In genomic region chr10:14954001-14954770, GRCh38 we compare ENCODE assay signal across 8 cellular contexts. TPM values are rescaled to one million over a fixed set of nuclear protein-coding genes. Genes with fewer than 3 reads are reported as not detected.
A peak's percentile ranks its signal among the peaks of the same experiment; 100 is the strongest.
DNase-seq lines count a peak whose midpoint lies in the region; ATAC-seq, FAIRE-seq and TF ChIP-seq lines count a peak whose summit lies in the region.

DCLRE1C (minus strand) TSS chr10:14954096; CDS start chr10:14954010, 86 bp downstream.

- CTCF ChIA-PET in WTC11 (lab: Charles Lee), result interaction anchor here (0.6 to 2.0 kb wide), 7 partner anchors 27 to 640 kb away, joined by 3 to 10 read pairs (median 5); partner anchors contain the start of genes CDNF, HSPA14, MSANTD7 and SUV39H2

- H3K27ac Mint-ChIP-seq in WTC11 (peak within 1 kb of the TSS; percentile 87), immature natural killer cell (peak within 1 kb of the TSS; percentile 94 to 98 (median 96))

- H3K9ac ChIP-seq in smooth muscle cell (ENCODE audit: low read depth), result peak within 1 kb of the TSS; percentile 23

- H3K27ac ChIP-seq in smooth muscle cell (ENCODE audit: low read depth), result peak within 1 kb of the TSS; percentile 56

- H3K4me3 ChIP-seq in AG09309 (ENCODE audit: control insufficient read depth, low read depth, low read length) (peak within 1 kb of the TSS; percentile 64), bronchial epithelial cell (ENCODE audit: low read depth, low read length) (peak within 1 kb of the TSS; percentile 74), smooth muscle cell (peak within 1 kb of the TSS; percentile 64)

- H3K36me3 Mint-ChIP-seq in WTC11 (no peaks in the 10 kb centered on the region), immature natural killer cell (peaks cover 0 to 3% (median 0%) of the 10 kb centered on the region in 3 donors)

- under 1% methylated on average over 45 of the region's 45 CpGs for WGBS in smooth muscle cell (ENCODE audit: low lambda C conversion rate)

- H2AFZ ChIP-seq in smooth muscle cell (ENCODE audit: low read depth), result peak within 1 kb of the TSS; percentile 87

- H3K9me3 ChIP-seq in smooth muscle cell (replicated peaks; ENCODE audit: low read depth), result no peaks in the 10 kb centered on the region

- peaks cover 11% of the 10 kb centered on the region for H3K79me2 ChIP-seq in smooth muscle cell (ENCODE audit: low read depth)

- FAIRE-seq in bronchial epithelial cell (lab: Jason Lieb, UNC), result no peak

- peak within 1 kb of the TSS; percentile 90 for H3K4me2 ChIP-seq in smooth muscle cell

- ATAC-seq in GM19023 (IDR thresholded peaks at IDR 0.05; ENCODE audit: unreplicated experiment) (peak; percentile 78), HG03196 (IDR thresholded peaks at IDR 0.05; ENCODE audit: unreplicated experiment) (peak; percentile 73), WTC11 (peak; percentile 90)

- no peaks in the 10 kb centered on the region for H3F3A ChIP-seq in smooth muscle cell (ENCODE audit: low read depth)

- H3K4me3 Mint-ChIP-seq in WTC11 (peak within 1 kb of the TSS; percentile 80), immature natural killer cell (peak within 1 kb of the TSS; percentile 92 to 97 (median 92))

- H3K27me3 Mint-ChIP-seq in WTC11 (ENCODE audit: low read depth), result peaks cover 70% of the 10 kb centered on the region
- peaks cover 7 to 12% (median 9%) of the 10 kb centered on the region in 3 donors for H3K27me3 Mint-ChIP-seq in immature natural killer cell (ENCODE audit: low read depth in 3 of 3)

- peak; percentile 46 for DNase-seq in AG09309 (ENCODE audit: low read depth)
- DNase-seq in NCI-H226, result peak; percentile 92
- peak; percentile 85 for DNase-seq in WTC11 (ENCODE audit: low spot score)
- DNase-seq in bronchial epithelial cell (ENCODE audit: low read depth), result peak; percentile 94
- peak; percentile 89 to 90 (median 90) for DNase-seq in immature natural killer cell
- DNase-seq in smooth muscle cell (lab: John Stamatoyannopoulos, UW; ENCODE audit: unreplicated experiment), result peak; percentile 69

- no peak for TF ChIP-seq CTCF in AG09309 (IDR thresholded peaks at IDR 0.05; ENCODE audit: control insufficient read depth, insufficient read depth, low read depth, low read length, missing control alignments)
- no peak for TF ChIP-seq CTCF in WTC11 (IDR thresholded peaks at IDR 0.05)
- TF ChIP-seq CTCF in bronchial epithelial cell (IDR thresholded peaks at IDR 0.05; ENCODE audit: insufficient read depth, low read length, severe bottlenecking), result no peak
- TF ChIP-seq CTCF in smooth muscle cell (IDR thresholded peaks at IDR 0.05; ENCODE audit: borderline replicate concordance, insufficient read depth, poor library complexity, severe bottlenecking), result no peak

- peaks cover 8% of the 10 kb centered on the region for H4K20me1 ChIP-seq in smooth muscle cell (ENCODE audit: low read depth)

- H3K9me3 Mint-ChIP-seq in WTC11 (peaks cover 3% of the 10 kb centered on the region; the same call in 1 of the 2 replicates), immature natural killer cell (no peaks in the 10 kb centered on the region)

- no peaks in the 10 kb centered on the region for H3K27me3 ChIP-seq in bronchial epithelial cell (ENCODE audit: control insufficient read depth, insufficient read depth, low read length)
- H3K27me3 ChIP-seq in smooth muscle cell (ENCODE audit: low read depth), result no peaks in the 10 kb centered on the region

- H3K36me3 ChIP-seq in bronchial epithelial cell (ENCODE audit: control insufficient read depth, insufficient read depth, low read length) (no peaks in the 10 kb centered on the region), smooth muscle cell (ENCODE audit: low read depth) (no peaks in the 10 kb centered on the region)

- POLR2A ChIA-PET in WTC11 (lab: Charles Lee), result interaction anchor here (2.0 to 2.7 kb wide), 2 partner anchors 76 to 116 kb away, joined by 12 to 15 read pairs; partner anchors contain the start of genes CDNF, HSPA14, MSANTD7 and SUV39H2

- peaks cover 24% of the 10 kb centered on the region for H3K4me1 Mint-ChIP-seq in WTC11
- peaks cover 52 to 69% of the 10 kb centered on the region in 2 donors for H3K4me1 Mint-ChIP-seq in immature natural killer cell

- H3K4me1 ChIP-seq in smooth muscle cell (ENCODE audit: low read depth), result no peaks in the 10 kb centered on the region

TF ChIP-seq in WTC11, 78 proteins besides CTCF, POLR2A, EP300 and RAD21 (continues in another document):
- 0 out of 2 replicates have a peak, but pooled peaks have one; percentile 38 for TF ChIP-seq IRF1 (CRISPR knock-in tag; IDR thresholded peaks at IDR 0.05)
- no peak for TF ChIP-seq ZMAT4 (CRISPR knock-in tag; IDR thresholded peaks at IDR 0.05)
- TF ChIP-seq ZNF317 (CRISPR knock-in tag; IDR thresholded peaks at IDR 0.05; ENCODE audit: borderline replicate concordance, low read depth), result peak; percentile 36; the same call in 1 of the 2 replicates
- TF ChIP-seq ZNF671 (CRISPR knock-in tag; IDR thresholded peaks at IDR 0.05), result no peak
- no peak for TF ChIP-seq GRHL2 (CRISPR knock-in tag; IDR thresholded peaks at IDR 0.05; ENCODE audit: insufficient replicate concordance, severe bottlenecking)
- no peak for TF ChIP-seq TEAD4 (CRISPR knock-in tag; IDR thresholded peaks at IDR 0.05)
- no peak for TF ChIP-seq IRF2 (CRISPR knock-in tag; IDR thresholded peaks at IDR 0.05; ENCODE audit: borderline replicate concordance, low read depth)
- peak; percentile 97 for TF ChIP-seq PREB (CRISPR knock-in tag; IDR thresholded peaks at IDR 0.05; ENCODE audit: borderline replicate concordance)
- 0 out of 2 replicates have a peak, but pooled peaks have one; percentile 86 for TF ChIP-seq SMAD3 (CRISPR knock-in tag; IDR thresholded peaks at IDR 0.05; ENCODE audit: borderline replicate concordance)
- TF ChIP-seq FOXP1 (CRISPR knock-in tag; IDR thresholded peaks at IDR 0.05; ENCODE audit: borderline replicate concordance), result peak; percentile 95
- peak; percentile 86; the same call in 1 of the 2 replicates for TF ChIP-seq ESRRA (CRISPR knock-in tag; IDR thresholded peaks at IDR 0.05; ENCODE audit: borderline replicate concordance)
- peak; percentile 95 for TF ChIP-seq NFYB (CRISPR knock-in tag; conservative IDR thresholded peaks at IDR 0.05; ENCODE audit: low read depth)
- TF ChIP-seq PRRX2 (CRISPR knock-in tag; IDR thresholded peaks at IDR 0.05), result no peak
- peak; percentile 37 for TF ChIP-seq USF2 (CRISPR knock-in tag; IDR thresholded peaks at IDR 0.05)
- TF ChIP-seq USF1 (CRISPR knock-in tag; IDR thresholded peaks at IDR 0.05), result peak; percentile 48; the same call in 1 of the 2 replicates
- peak; percentile 71; the same call in 1 of the 2 replicates for TF ChIP-seq SMAD4 (CRISPR knock-in tag; IDR thresholded peaks at IDR 0.05)
- TF ChIP-seq MXD4 (CRISPR knock-in tag; IDR thresholded peaks at IDR 0.05; ENCODE audit: borderline replicate concordance), result no peak

RNA-seq across cellular contexts. Expression of gene DCLRE1C, which starts in this region (rescaled TPM):
- total RNA-seq in WTC11 (2021) (4.3 to 8.5 TPM (median 4.6 TPM) in 3 replicates), bronchial epithelial cell (9.0 and 10.2 TPM in 2 replicates), smooth muscle cell (7.0 and 7.6 TPM in 2 replicates)
- polyA plus RNA-seq in immature natural killer cell (10 to 100 TPM in 2 of 3 donors, 1 to 10 TPM in 1; 9.3 to 33.8 (median 13.9) TPM), smooth muscle cell (6.9 and 7.0 TPM in 2 replicates)

Comparison
In these comparisons a context has a peak if more than half of its experiments do, and no peak if none do; other contexts are left out.
1. Peak in every context shown above with its lines: DNase-seq, ATAC-seq, H3K4me3 ChIP-seq and H3K27ac ChIP-seq.